In the genomic region with DNA sequence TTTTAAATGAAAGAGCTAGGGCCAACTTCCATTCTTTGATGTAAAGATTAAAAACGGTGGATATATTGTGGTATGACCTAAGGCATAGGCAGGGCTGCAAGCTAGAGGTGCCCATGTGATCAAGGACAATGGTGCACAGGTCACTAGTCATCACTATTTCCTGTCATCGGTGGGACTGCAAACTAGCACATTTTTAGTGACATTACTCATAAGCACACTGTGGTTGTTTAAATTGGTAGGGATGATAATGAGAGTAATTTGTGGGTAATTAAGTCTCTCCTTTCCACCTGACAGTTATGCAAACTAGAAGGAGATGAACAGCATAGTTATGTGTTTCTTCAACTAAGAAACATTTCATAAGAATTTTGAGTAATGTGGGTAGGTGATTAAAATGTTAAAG, we compare ENCODE assay signal across 15 cellular contexts.
DNase-seq lines count a peak whose midpoint lies in the region; ATAC-seq and TF ChIP-seq lines count a peak whose summit lies in the region.
"Had no signal": no experiment of that assay in that cellular context is flagged by ENCODE, and none has a peak within 500 bp of the region (broad histone marks: within the 10 kb centered on the region; RNA-seq: fewer than 3 reads in every experiment).

No MANE protein-coding gene starts in this region.

- TF ChIP-seq CTCF in HEK293 (tag by site-specific recombination; IDR thresholded peaks at IDR 0.05) = no peak
- no peak for TF ChIP-seq CTCF in PC-9 (conservative IDR thresholded peaks at IDR 0.05)
- no peak for TF ChIP-seq CTCF in mucosa of descending colon (IDR thresholded peaks at IDR 0.05)
- no peak for TF ChIP-seq CTCF in nephron progenitor cell (IDR thresholded peaks at IDR 0.05)

- no peak overlapping the region for H3K4me2 ChIP-seq in PC-9

- CTCF ChIA-PET in activated CD4-positive, alpha-beta T cell treated with anti-CD3 and anti-CD28 coated beads for 36 hours (lab: Charles Lee) = interaction anchor here (0.7 kb wide), 1 partner anchor 117 kb away, joined by 3 read pairs; no protein-coding TSS in a partner anchor
- CTCF ChIA-PET in HEK293 (lab: Yijun Ruan, JAX) = interaction anchor here (0.6 kb wide), 1 partner anchor 673 kb away, joined by 5 read pairs; the partner anchor contains the start of gene MMRN1
- CTCF ChIA-PET in PC-9 (lab: Charles Lee) = interaction anchor here (0.5 kb wide), 1 partner anchor 619 kb away, joined by 3 read pairs; no protein-coding TSS in a partner anchor

- intact Hi-C loops in activated CD4-positive, alpha-beta T cell treated with anti-CD3 and anti-CD28 coated beads for 36 hours (cut with DNase I, micrococcal nuclease) = no loop called here
- intact Hi-C loops in PC-9 (cut with micrococcal nuclease; ENCODE audit: unreplicated experiment) = loop anchor here (10.0 kb wide), 1 partner anchor 1073 kb away; no protein-coding TSS in a partner anchor
- intact Hi-C loops in mucosa of descending colon (cut with DNase I, micrococcal nuclease) = loop anchor here (5.0 to 10.0 kb wide), 2 partner anchors 210 to 683 kb away; no protein-coding TSS in a partner anchor

- no peaks in the 10 kb centered on the region for H3K9me2 ChIP-seq in PC-9 (ENCODE audit: insufficient read depth)

- H3K9me3 Mint-ChIP-seq in activated CD4-positive, alpha-beta T cell treated with anti-CD3 and anti-CD28 coated beads for 36 hours (ENCODE audit: low read depth) = no peaks in the 10 kb centered on the region
- H3K9me3 Mint-ChIP-seq in nephron progenitor cell = no peaks in the 10 kb centered on the region
- H3K9me3 Mint-ChIP-seq: endodermal cell, memory B cell had no signal

- no peak overlapping the region for H2AFZ ChIP-seq in PC-9

- H3K27ac ChIP-seq in HEK293 (ENCODE audit: extremely low read depth, low read depth, low read length) (no peak overlapping the region), PC-9 (no peak overlapping the region)

- no peaks in the 10 kb centered on the region for H3K9me3 ChIP-seq in HEK293 (ENCODE audit: control insufficient read depth, insufficient read depth, low read depth, low read length)
- no peaks in the 10 kb centered on the region for H3K9me3 ChIP-seq in PC-9 (ENCODE audit: insufficient read depth, low read depth)
- H3K9me3 ChIP-seq in mucosa of descending colon = no peaks in the 10 kb centered on the region

- H3K36me3 Mint-ChIP-seq in activated CD4-positive, alpha-beta T cell treated with anti-CD3 and anti-CD28 coated beads for 36 hours (ENCODE audit: low read depth) = no peaks in the 10 kb centered on the region
- no peaks in the 10 kb centered on the region for H3K36me3 Mint-ChIP-seq in nephron progenitor cell (ENCODE audit: low read depth)
- H3K36me3 Mint-ChIP-seq: memory B cell had no signal

- H3K4me1 Mint-ChIP-seq in activated CD4-positive, alpha-beta T cell treated with anti-CD3 and anti-CD28 coated beads for 36 hours = peaks cover 15% of the 10 kb centered on the region
- peaks cover 5% of the 10 kb centered on the region for H3K4me1 Mint-ChIP-seq in nephron progenitor cell

- H3K4me1 ChIP-seq in HEK293 (ENCODE audit: control insufficient read depth, insufficient read depth, low read length) = no peaks in the 10 kb centered on the region
- H3K4me1 ChIP-seq in PC-9 (replicated peaks; ENCODE audit: insufficient read depth) = peaks cover 7% of the 10 kb centered on the region
- H3K4me1 ChIP-seq in mucosa of descending colon (ENCODE audit: low read depth) = no peaks in the 10 kb centered on the region

- no peaks in the 10 kb centered on the region for H3K27me3 Mint-ChIP-seq in activated CD4-positive, alpha-beta T cell treated with anti-CD3 and anti-CD28 coated beads for 36 hours
- peaks cover 4% of the 10 kb centered on the region for H3K27me3 Mint-ChIP-seq in nephron progenitor cell (ENCODE audit: low read depth, poor library complexity)
- H3K27me3 Mint-ChIP-seq: memory B cell had no signal

- H3K27me3 ChIP-seq in PC-9 (ENCODE audit: insufficient read depth, low read depth) = no peaks in the 10 kb centered on the region

- peak; percentile 75 for ATAC-seq in activated CD4-positive, alpha-beta T cell treated with anti-CD3 and anti-CD28 coated beads for 36 hours
- ATAC-seq in mucosa of descending colon = peak; percentile 48

- DNase-seq in activated CD4-positive, alpha-beta T cell treated with anti-CD3 and anti-CD28 coated beads for 36 hours = peak; percentile 22
- DNase-seq in activated CD4-positive, alpha-beta T cell treated with anti-CD3 and anti-CD28 coated beads for 4 hours = no peak
- DNase-seq in PC-9 = peak; percentile 4 to 37
- DNase-seq in mucosa of descending colon = no peak
- no peak for DNase-seq in nephron progenitor cell
- DNase-seq in GM19240 (ENCODE audit: insufficient read length, low spot score) = no peak
- no peak for DNase-seq in activated CD4-positive, CD25-positive, alpha-beta regulatory T cell (lab: John Stamatoyannopoulos, UW)
- DNase-seq: endodermal cell; hypothalamus; NCI-H526 treated with DMSO at 0.1 percent for 48 hours; stimulated activated CD4-positive, alpha-beta T cell treated with anti-CD3 and anti-CD28 coated beads, Interleukin-2, amount 100 ng/mL, for 48 hours; substantia nigra; SW 1271 had no signal

- no TSS peak for BruUV-seq in PC-9 (replicated peaks; lab: Mats Ljungman, UMichigan)

- POLR2A ChIA-PET in activated CD4-positive, alpha-beta T cell treated with anti-CD3 and anti-CD28 coated beads for 36 hours (lab: Charles Lee) = no interaction called here
- POLR2A ChIA-PET in HEK293 (lab: Yijun Ruan, JAX) (no interaction called here), PC-9 (lab: Charles Lee; ENCODE audit: unreplicated experiment) (no interaction called here)

- H3F3A ChIP-seq in PC-9 (ENCODE audit: insufficient read depth, low read depth) = no peaks in the 10 kb centered on the region

- H3K27ac Mint-ChIP-seq in activated CD4-positive, alpha-beta T cell treated with anti-CD3 and anti-CD28 coated beads for 36 hours = no peak overlapping the region
- H3K27ac Mint-ChIP-seq in nephron progenitor cell = no peak overlapping the region
- H3K27ac Mint-ChIP-seq: endodermal cell, memory B cell had no signal

- no peaks in the 10 kb centered on the region for H4K20me1 ChIP-seq in PC-9 (ENCODE audit: insufficient read depth)

- H3K79me2 ChIP-seq in PC-9 (ENCODE audit: low read depth) = no peaks in the 10 kb centered on the region

- H3K4me3 ChIP-seq in HEK293 (ENCODE audit: low read depth, low read length) = no peak overlapping the region
- no peak overlapping the region for H3K4me3 ChIP-seq in PC-9
- no peak overlapping the region for H3K4me3 ChIP-seq in mucosa of descending colon

- no peak overlapping the region for H3K4me3 Mint-ChIP-seq in activated CD4-positive, alpha-beta T cell treated with anti-CD3 and anti-CD28 coated beads for 36 hours
- no peak overlapping the region for H3K4me3 Mint-ChIP-seq in nephron progenitor cell
- H3K4me3 Mint-ChIP-seq: endodermal cell, memory B cell had no signal

- H3K36me3 ChIP-seq in HEK293 (ENCODE audit: control insufficient read depth in 2 of 2, insufficient read depth in 1 of 2, low read length in 2 of 2) (no peaks in the 10 kb centered on the region), PC-9 (ENCODE audit: low read depth) (no peaks in the 10 kb centered on the region), mucosa of descending colon (ENCODE audit: low read depth) (no peaks in the 10 kb centered on the region)

TF ChIP-seq in HEK293, 187 proteins besides CTCF, POLR2A, EP300 and RAD21:
- TF ChIP-seq ZNF114 (tag by site-specific recombination; IDR thresholded peaks at IDR 0.05) (no peak), SP7 (tag by site-specific recombination; IDR thresholded peaks at IDR 0.05) (0 out of 2 replicates have a peak, but pooled peaks have one; percentile 29), HOXD13 (CRISPR knock-in tag; IDR thresholded peaks at IDR 0.05; ENCODE audit: borderline replicate concordance) (no peak)

Comparison
In these comparisons a context has a peak if more than half of its experiments do, and no peak if none do; other contexts are left out.
1. DNase-seq: peak in activated CD4-positive, alpha-beta T cell treated with anti-CD3 and anti-CD28 coated beads for 36 hours (single experiment) and PC-9 (2 of 2); none in activated CD4-positive, alpha-beta T cell treated with anti-CD3 and anti-CD28 coated beads for 4 hours (0 of 2), mucosa of descending colon (0 of 3), nephron progenitor cell (single experiment), GM19240 (single experiment) and activated CD4-positive, CD25-positive, alpha-beta regulatory T cell (0 of 4).
2. intact Hi-C loops: an anchor here in PC-9 (10.0 kb wide) and mucosa of descending colon (5.0 to 10.0 kb wide); none called in activated CD4-positive, alpha-beta T cell treated with anti-CD3 and anti-CD28 coated beads for 36 hours.